16 cellular contexts compared by ENCODE assay signal in the genomic region with DNA sequence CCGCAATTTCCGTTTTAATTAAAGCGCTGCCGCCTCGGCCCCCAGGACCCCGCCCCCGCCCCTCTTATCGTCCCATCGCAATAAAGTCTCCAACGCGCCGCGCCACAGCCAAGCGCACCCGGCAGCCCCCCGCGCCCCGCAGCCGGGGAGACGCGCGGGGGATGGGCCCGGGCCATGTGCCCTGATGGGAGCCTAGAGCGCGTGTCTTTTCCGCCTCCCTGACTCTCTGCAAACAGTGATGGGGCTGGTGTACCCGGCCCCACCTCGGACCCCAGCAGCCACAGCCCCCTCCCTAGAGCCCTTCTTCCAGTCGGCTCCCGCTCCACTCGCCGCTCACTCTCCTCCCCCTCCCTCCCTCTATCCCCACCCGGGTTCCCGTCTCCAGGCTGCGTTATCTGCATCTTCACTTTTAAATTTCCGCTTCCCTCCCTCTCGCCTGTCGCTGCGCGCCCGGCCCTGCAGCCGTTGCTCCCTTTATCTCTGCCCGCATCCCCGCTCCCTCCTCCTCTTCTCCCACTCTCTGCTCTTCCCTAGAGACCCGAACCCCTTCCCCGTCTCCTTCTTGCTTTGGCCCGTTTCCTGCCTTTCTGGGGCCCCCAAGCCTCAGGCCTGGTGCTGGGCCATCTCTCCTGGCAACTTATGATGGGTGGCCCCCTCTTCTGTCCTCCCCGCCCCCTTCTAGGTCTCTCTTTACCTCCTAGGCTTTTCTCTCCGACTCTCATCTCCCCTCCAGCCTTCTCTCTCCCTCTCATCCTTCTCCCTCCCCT. TPM values are rescaled to one million over a fixed set of nuclear protein-coding genes. Genes with fewer than 3 reads are reported as not detected.
DNase-seq lines count a peak whose midpoint lies in the region; TF ChIP-seq lines count a peak whose summit lies in the region.
"Had no signal": no experiment of that assay in that cellular context is flagged by ENCODE, and none has a peak within 500 bp of the region (broad histone marks: within the 10 kb centered on the region; RNA-seq: fewer than 3 reads in every experiment).

No MANE protein-coding gene starts in this region.

- H3K27ac ChIP-seq in neural cell (ENCODE audit: low read length), result no peak overlapping the region
- H3K27ac ChIP-seq: body of pancreas, HL-60, neutrophil had no signal

- no peaks in the 10 kb centered on the region for H4K20me1 ChIP-seq in neural cell (ENCODE audit: insufficient read depth)

- H3K27ac Mint-ChIP-seq in chondrocyte (ENCODE audit: unreplicated experiment), result no peak overlapping the region

- peak overlapping the region; percentile 55 for H3K4me3 ChIP-seq in neural cell (ENCODE audit: low read length)
- H3K4me3 ChIP-seq: body of pancreas, lung had no signal

- no peaks in the 10 kb centered on the region for H3K36me3 ChIP-seq in neural cell (ENCODE audit: insufficient read depth, low read length)
- H3K36me3 ChIP-seq: neutrophil had no signal

- H3K36me3 Mint-ChIP-seq in chondrocyte (ENCODE audit: low read depth), result peaks cover 2% of the 10 kb centered on the region

- no peak for TF ChIP-seq RAD21 in neural cell (conservative IDR thresholded peaks at IDR 0.05)

- H3F3A ChIP-seq in neural cell (ENCODE audit: insufficient read depth, low read length, poor library complexity, severe bottlenecking), result no peaks in the 10 kb centered on the region

- no peak overlapping the region for H3K9ac ChIP-seq in neural cell (ENCODE audit: low read length)

- TF ChIP-seq CTCF in chondrocyte (IDR thresholded peaks at IDR 0.05) (no peak), neural cell (IDR thresholded peaks at IDR 0.05; ENCODE audit: poor library complexity, severe bottlenecking) (no peak)

- peak; percentile 29 for DNase-seq in NCI-H1105 treated with DMSO at 0.1 percent for 48 hours (lab: John Stamatoyannopoulos, UW)
- DNase-seq in NCI-H1105 (lab: John Stamatoyannopoulos, UW), result no peak
- peak; percentile 13 for DNase-seq in HuH-7.5 (ENCODE audit: low spot score)
- DNase-seq in chondrocyte (ENCODE audit: low spot score), result peak; percentile 50
- no peak for DNase-seq in NCI-H1436 (lab: John Stamatoyannopoulos, UW)
- DNase-seq in NCI-H524 (lab: John Stamatoyannopoulos, UW), result no peak
- DNase-seq in activated CD8-positive, alpha-beta memory T cell treated with anti-CD3 and anti-CD28 coated beads for 24 hours, result no peak
- DNase-seq: activated effector memory CD4-positive, alpha-beta T cell treated with anti-CD3 and anti-CD28 coated beads, Interleukin-2, amount 50 U/mL, for 16 hours; body of pancreas; PC-3; small intestine had no signal

- TF ChIP-seq EP300 in neural cell (conservative IDR thresholded peaks at IDR 0.05; ENCODE audit: poor library complexity, severe bottlenecking), result no peak

- peaks cover 74% of the 10 kb centered on the region for H3K27me3 Mint-ChIP-seq in chondrocyte (ENCODE audit: low read depth)

- H3K9me3 Mint-ChIP-seq in chondrocyte (ENCODE audit: low read depth), result no peaks in the 10 kb centered on the region

- no peaks in the 10 kb centered on the region for H3K9me3 ChIP-seq in neural cell (ENCODE audit: low read length)
- H3K9me3 ChIP-seq: body of pancreas, neutrophil had no signal

- peaks cover 15% of the 10 kb centered on the region for H3K4me1 Mint-ChIP-seq in chondrocyte (ENCODE audit: low read depth)

- H3K79me2 ChIP-seq in neural cell (replicated peaks; ENCODE audit: insufficient read depth, low read length), result no peaks in the 10 kb centered on the region

- no peaks in the 10 kb centered on the region for H3K9me2 ChIP-seq in neural cell (ENCODE audit: insufficient read depth, low read length)

- peaks cover 98% of the 10 kb centered on the region for H3K27me3 ChIP-seq in neural cell (ENCODE audit: insufficient read depth, low read depth, low read length)

- H3K4me3 Mint-ChIP-seq in chondrocyte (ENCODE audit: unreplicated experiment), result no peak overlapping the region

- no peak overlapping the region for H3K4me2 ChIP-seq in neural cell (ENCODE audit: low read length)

- H2AFZ ChIP-seq in neural cell (ENCODE audit: low read depth, low read length), result no peak overlapping the region

TF ChIP-seq in neural cell, 6 proteins besides CTCF, POLR2A, EP300 and RAD21:
- no peak for TF ChIP-seq TAF1 (IDR thresholded peaks at IDR 0.05; ENCODE audit: low read depth)
- no peak for TF ChIP-seq SMC3 (conservative IDR thresholded peaks at IDR 0.05; ENCODE audit: poor library complexity)
- TF ChIP-seq EZH2 (IDR thresholded peaks at IDR 0.05; ENCODE audit: borderline replicate concordance, insufficient read depth, low read length, poor library complexity, severe bottlenecking), result peak; percentile 76
- TF ChIP-seq MXI1 (conservative IDR thresholded peaks at IDR 0.05; ENCODE audit: poor library complexity, severe bottlenecking), result peak; percentile 20
- TF ChIP-seq, protein P1, sequence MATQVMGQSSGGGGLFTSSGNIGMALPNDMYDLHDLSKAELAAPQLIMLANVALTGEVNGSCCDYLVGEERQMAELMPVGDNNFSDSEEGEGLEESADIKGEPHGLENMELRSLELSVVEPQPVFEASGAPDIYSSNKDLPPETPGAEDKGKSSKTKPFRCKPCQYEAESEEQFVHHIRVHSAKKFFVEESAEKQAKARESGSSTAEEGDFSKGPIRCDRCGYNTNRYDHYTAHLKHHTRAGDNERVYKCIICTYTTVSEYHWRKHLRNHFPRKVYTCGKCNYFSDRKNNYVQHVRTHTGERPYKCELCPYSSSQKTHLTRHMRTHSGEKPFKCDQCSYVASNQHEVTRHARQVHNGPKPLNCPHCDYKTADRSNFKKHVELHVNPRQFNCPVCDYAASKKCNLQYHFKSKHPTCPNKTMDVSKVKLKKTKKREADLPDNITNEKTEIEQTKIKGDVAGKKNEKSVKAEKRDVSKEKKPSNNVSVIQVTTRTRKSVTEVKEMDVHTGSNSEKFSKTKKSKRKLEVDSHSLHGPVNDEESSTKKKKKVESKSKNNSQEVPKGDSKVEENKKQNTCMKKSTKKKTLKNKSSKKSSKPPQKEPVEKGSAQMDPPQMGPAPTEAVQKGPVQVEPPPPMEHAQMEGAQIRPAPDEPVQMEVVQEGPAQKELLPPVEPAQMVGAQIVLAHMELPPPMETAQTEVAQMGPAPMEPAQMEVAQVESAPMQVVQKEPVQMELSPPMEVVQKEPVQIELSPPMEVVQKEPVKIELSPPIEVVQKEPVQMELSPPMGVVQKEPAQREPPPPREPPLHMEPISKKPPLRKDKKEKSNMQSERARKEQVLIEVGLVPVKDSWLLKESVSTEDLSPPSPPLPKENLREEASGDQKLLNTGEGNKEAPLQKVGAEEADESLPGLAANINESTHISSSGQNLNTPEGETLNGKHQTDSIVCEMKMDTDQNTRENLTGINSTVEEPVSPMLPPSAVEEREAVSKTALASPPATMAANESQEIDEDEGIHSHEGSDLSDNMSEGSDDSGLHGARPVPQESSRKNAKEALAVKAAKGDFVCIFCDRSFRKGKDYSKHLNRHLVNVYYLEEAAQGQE (IDR thresholded peaks at IDR 0.05; ENCODE audit: borderline replicate concordance), result no peak
- TF ChIP-seq POLR2AphosphoS5 (IDR thresholded peaks at IDR 0.05), result no peak

RNA-seq across cellular contexts. Expression of a gene that starts 0.5 kb away (rescaled TPM):
- total RNA-seq in chondrocyte, result not detected in 3 replicates
- not detected in 2 replicates for polyA plus RNA-seq in neural cell
- not detected in 2 replicates for polyA minus RNA-seq in neural cell
- total RNA-seq: body of pancreas, glomerular endothelial cell, lung had no signal
- polyA plus RNA-seq: lung had no signal

RNA-seq across cellular contexts. Expression of a gene that starts 7.7 kb away (rescaled TPM):
- not detected in 3 replicates for total RNA-seq in chondrocyte
- polyA plus RNA-seq in neural cell, result not detected in 2 replicates
- not detected in 2 replicates for polyA minus RNA-seq in neural cell
- total RNA-seq: glomerular endothelial cell, lung had no signal

RNA-seq across cellular contexts. Expression of a gene that starts 26.0 kb away (rescaled TPM):
- total RNA-seq in chondrocyte, result 0.22 to 0.36 TPM in 2 of 3 replicates, not detected in the other
- polyA plus RNA-seq in neural cell, result 2.0 and 3.1 TPM in 2 replicates
- polyA minus RNA-seq in neural cell, result 6.7 and 8.5 TPM in 2 replicates
- total RNA-seq: glomerular endothelial cell had no signal

RNA-seq across cellular contexts. Expression of a gene that starts 55.8 kb away (rescaled TPM):
- total RNA-seq in chondrocyte, result not detected in 3 replicates
- polyA plus RNA-seq in neural cell, result 1.1 and 1.7 TPM in 2 replicates
- 0.24 and 0.46 TPM in 2 replicates for polyA minus RNA-seq in neural cell
- total RNA-seq: body of pancreas, glomerular endothelial cell had no signal

Comparison
In these comparisons a context has a peak if more than half of its experiments do, and no peak if none do; other contexts are left out.
1. DNase-seq: peak in NCI-H1105 treated with DMSO at 0.1 percent for 48 hours (single experiment), HuH-7.5 (single experiment) and chondrocyte (single experiment); none in NCI-H1105 (single experiment), NCI-H1436 (single experiment), NCI-H524 (0 of 2) and activated CD8-positive, alpha-beta memory T cell treated with anti-CD3 and anti-CD28 coated beads for 24 hours (single experiment).